2 cellular contexts compared by ENCODE assay signal in the genomic region with DNA sequence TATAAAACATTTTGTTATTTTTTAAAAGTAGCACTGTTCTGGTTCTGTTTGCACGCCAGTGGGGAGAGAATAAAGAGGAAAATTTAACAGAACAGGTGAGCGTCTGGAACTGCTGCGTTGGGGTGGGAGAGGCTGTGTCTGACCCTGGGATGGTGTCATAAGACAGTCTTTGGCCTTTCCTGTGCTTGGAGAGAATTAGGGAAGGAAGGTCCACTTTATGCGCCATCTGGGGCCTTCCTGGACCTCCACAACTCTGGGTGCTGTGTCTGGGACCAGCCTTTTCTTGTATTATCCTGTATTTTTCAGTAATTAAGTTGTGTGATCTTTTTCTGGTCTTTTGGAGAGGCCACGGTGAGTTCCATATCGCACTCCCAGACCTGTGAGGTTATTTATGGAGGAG.
TF ChIP-seq lines count a peak whose summit lies in the region.

No MANE protein-coding gene starts in this region.

TF ChIP-seq in endothelial cell of umbilical vein, 7 proteins besides CTCF, POLR2A, EP300 and RAD21:
- TF ChIP-seq, protein P1, sequence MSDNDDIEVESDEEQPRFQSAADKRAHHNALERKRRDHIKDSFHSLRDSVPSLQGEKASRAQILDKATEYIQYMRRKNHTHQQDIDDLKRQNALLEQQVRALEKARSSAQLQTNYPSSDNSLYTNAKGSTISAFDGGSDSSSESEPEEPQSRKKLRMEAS (IDR thresholded peaks at IDR 0.05; ENCODE audit: insufficient read depth, insufficient read length) = no peak
- no peak for TF ChIP-seq EZH2 (IDR thresholded peaks at IDR 0.05; ENCODE audit: borderline replicate concordance, low read depth, low read length, severe bottlenecking)
- no peak for TF ChIP-seq FOS (IDR thresholded peaks at IDR 0.05; ENCODE audit: borderline replicate concordance, insufficient read depth, low read length)
- TF ChIP-seq MYC (IDR thresholded peaks at IDR 0.05; ENCODE audit: low read depth, low read length) = no peak
- TF ChIP-seq JUN (IDR thresholded peaks at IDR 0.05; ENCODE audit: borderline replicate concordance, insufficient read depth, insufficient read length, low read depth) = no peak
- no peak for TF ChIP-seq GATA2 (IDR thresholded peaks at IDR 0.05; ENCODE audit: insufficient read depth, insufficient read length, low read depth, low read length)
- TF ChIP-seq POLR2AphosphoS5 (IDR thresholded peaks at IDR 0.05; ENCODE audit: insufficient read depth, low read depth, low read length) = no peak
TF ChIP-seq in endothelial cell of umbilical vein: peak in this region for 0.

TF ChIP-seq in HEK293T, 16 proteins besides CTCF, POLR2A, EP300 and RAD21:
- TF ChIP-seq FOXA1 (IDR thresholded peaks at IDR 0.05) (no peak), ZNF384 (IDR thresholded peaks at IDR 0.05) (no peak), SP1 (IDR thresholded peaks at IDR 0.05) (no peak), BHLHE40 (IDR thresholded peaks at IDR 0.05; ENCODE audit: borderline replicate concordance) (no peak), ARNT (IDR thresholded peaks at IDR 0.05) (no peak), L3MBTL2 (conservative IDR thresholded peaks at IDR 0.05) (no peak), FOXK2 (IDR thresholded peaks at IDR 0.05) (no peak), NFRKB (IDR thresholded peaks at IDR 0.05) (no peak), HDGF (IDR thresholded peaks at IDR 0.05; ENCODE audit: borderline replicate concordance) (no peak)
- TF ChIP-seq, protein P2, sequence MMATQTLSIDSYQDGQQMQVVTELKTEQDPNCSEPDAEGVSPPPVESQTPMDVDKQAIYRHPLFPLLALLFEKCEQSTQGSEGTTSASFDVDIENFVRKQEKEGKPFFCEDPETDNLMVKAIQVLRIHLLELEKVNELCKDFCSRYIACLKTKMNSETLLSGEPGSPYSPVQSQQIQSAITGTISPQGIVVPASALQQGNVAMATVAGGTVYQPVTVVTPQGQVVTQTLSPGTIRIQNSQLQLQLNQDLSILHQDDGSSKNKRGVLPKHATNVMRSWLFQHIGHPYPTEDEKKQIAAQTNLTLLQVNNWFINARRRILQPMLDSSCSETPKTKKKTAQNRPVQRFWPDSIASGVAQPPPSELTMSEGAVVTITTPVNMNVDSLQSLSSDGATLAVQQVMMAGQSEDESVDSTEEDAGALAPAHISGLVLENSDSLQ (IDR thresholded peaks at IDR 0.05) = no peak
